21 cellular contexts compared by ENCODE assay signal in the genomic region with DNA sequence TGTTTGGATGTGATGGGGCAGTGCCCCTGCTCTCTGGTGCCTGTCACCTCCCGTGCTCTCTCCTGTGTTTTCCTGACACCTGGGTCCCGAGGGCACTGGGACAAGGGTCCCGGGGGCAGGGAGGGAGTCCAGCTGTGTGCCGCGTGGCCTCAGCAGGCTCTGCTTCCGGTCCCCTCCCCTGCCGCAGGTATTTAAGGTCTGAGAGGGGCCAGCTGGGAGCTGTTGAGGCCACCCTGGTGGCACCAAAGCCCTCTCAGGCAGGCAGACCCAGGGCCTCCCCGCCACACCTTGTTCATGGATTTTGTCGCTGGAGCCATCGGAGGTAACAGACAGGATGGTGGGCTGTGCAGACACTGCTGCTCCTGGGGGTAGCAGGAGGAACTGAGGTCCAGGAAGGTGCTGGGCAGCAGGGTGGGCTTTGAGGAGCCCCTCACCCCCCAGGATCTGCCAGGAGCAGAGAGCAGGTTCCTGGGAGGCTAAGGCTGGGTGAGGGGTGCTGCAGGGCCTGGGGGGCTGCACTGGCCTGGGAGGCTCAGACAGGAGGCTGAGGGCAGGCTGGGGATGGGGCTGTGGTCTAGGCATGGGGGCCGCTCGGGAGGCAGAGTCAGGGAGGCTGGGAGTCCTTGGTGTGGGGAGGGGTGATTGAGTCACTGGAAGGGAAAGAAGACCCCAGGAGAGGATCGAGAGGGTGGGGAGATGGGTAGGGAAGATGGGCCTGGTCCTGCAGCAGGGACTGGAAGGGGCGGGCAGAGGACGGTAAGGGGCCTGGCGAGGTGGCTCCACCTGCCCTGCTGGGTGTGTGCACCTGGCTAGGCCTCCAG. TPM values are rescaled to one million over a fixed set of nuclear protein-coding genes. Genes with fewer than 3 reads are reported as not detected.
DNase-seq lines count a peak whose midpoint lies in the region; ATAC-seq, FAIRE-seq and TF ChIP-seq lines count a peak whose summit lies in the region.
"Had no signal": no experiment of that assay in that cellular context is flagged by ENCODE, and none has a peak within 500 bp of the region (broad histone marks: within the 10 kb centered on the region; RNA-seq: fewer than 3 reads in every experiment).

A gene with protein sequence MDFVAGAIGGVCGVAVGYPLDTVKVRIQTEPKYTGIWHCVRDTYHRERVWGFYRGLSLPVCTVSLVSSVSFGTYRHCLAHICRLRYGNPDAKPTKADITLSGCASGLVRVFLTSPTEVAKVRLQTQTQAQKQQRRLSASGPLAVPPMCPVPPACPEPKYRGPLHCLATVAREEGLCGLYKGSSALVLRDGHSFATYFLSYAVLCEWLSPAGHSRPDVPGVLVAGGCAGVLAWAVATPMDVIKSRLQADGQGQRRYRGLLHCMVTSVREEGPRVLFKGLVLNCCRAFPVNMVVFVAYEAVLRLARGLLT (plus strand): TSS at position 219 of the 821 bp plus-strand sequence. CDS start 76 bp downstream, at position 295.

- no peaks in the 10 kb centered on the region for H3F3A ChIP-seq in GM23338 (replicated peaks; ENCODE audit: low read depth)

- FAIRE-seq in astrocyte (lab: Jason Lieb, UNC): no peak
- FAIRE-seq: A204.1, GM12892 had no signal

- no peaks in the 10 kb centered on the region for H3K9me3 Mint-ChIP-seq in activated CD4-positive, alpha-beta T cell treated with anti-CD3 and anti-CD28 coated beads, Interleukin-2, amount 10 ng/mL, durations not matched to agents 24 days and 14 days
- H3K9me3 Mint-ChIP-seq in astrocyte (ENCODE audit: unreplicated experiment) (no peaks in the 10 kb centered on the region), GM23338 (no peaks in the 10 kb centered on the region)
- H3K9me3 Mint-ChIP-seq in stimulated activated effector memory CD8-positive, alpha-beta T cell treated with anti-CD3 and anti-CD28 coated beads, Interleukin-12 subunit alpha, Interleukin-12 subunit beta, amount 100 ng/mL, for 72 hours: no peaks in the 10 kb centered on the region
- H3K9me3 Mint-ChIP-seq: CD8-positive, alpha-beta memory T cell had no signal

- H3K4me2 ChIP-seq in astrocyte (ENCODE audit: low read length) (no peak within 1 kb of the TSS), GM23338 (no peak within 1 kb of the TSS)
- H3K4me2 ChIP-seq: KMS-11 had no signal

- no peaks in the 10 kb centered on the region for H3K36me3 Mint-ChIP-seq in activated CD4-positive, alpha-beta T cell treated with anti-CD3 and anti-CD28 coated beads, Interleukin-2, amount 10 ng/mL, durations not matched to agents 24 days and 14 days (ENCODE audit: low read depth)
- H3K36me3 Mint-ChIP-seq in astrocyte (ENCODE audit: low read depth, unreplicated experiment) (no peaks in the 10 kb centered on the region), GM23338 (ENCODE audit: low read depth) (no peaks in the 10 kb centered on the region; the same call in 2 of the 3 replicates)
- H3K36me3 Mint-ChIP-seq in stimulated activated effector memory CD8-positive, alpha-beta T cell treated with anti-CD3 and anti-CD28 coated beads, Interleukin-12 subunit alpha, Interleukin-12 subunit beta, amount 100 ng/mL, for 72 hours: no peaks in the 10 kb centered on the region
- H3K36me3 Mint-ChIP-seq: CD8-positive, alpha-beta memory T cell had no signal

- intact Hi-C loops in activated CD4-positive, alpha-beta T cell treated with anti-CD3 and anti-CD28 coated beads, Interleukin-2, amount 10 ng/mL, durations not matched to agents 24 days and 14 days (cut with micrococcal nuclease): no loop called here

- TF ChIP-seq CTCF in astrocyte (IDR thresholded peaks at IDR 0.05; ENCODE audit: insufficient read depth, low read depth, low read length): no peak
- TF ChIP-seq CTCF in liver (IDR thresholded peaks at IDR 0.05; ENCODE audit: low read depth, low read length, missing input control): peak; percentile 3
- no peak for TF ChIP-seq CTCF in GM23338 (conservative IDR thresholded peaks at IDR 0.05; ENCODE audit: low read depth in 2 of 2)

- no peak within 1 kb of the TSS for H2AFZ ChIP-seq in astrocyte (ENCODE audit: low read depth, low read length)
- H2AFZ ChIP-seq in GM23338: no peak within 1 kb of the TSS
- H2AFZ ChIP-seq: GM23248 had no signal

- no peaks in the 10 kb centered on the region for H3K9me3 ChIP-seq in astrocyte (ENCODE audit: insufficient read depth, low read depth, low read length)
- no peaks in the 10 kb centered on the region for H3K9me3 ChIP-seq in liver (ENCODE audit: control insufficient read depth in 4 of 4, low read length in 3 of 4)
- H3K9me3 ChIP-seq: BLaER1 treated with 17β-estradiol and CSF1 and Interleukin-3, amounts not matched to agents 10 nM and 100 nM had no signal

- no peak within 1 kb of the TSS for H3K9ac ChIP-seq in astrocyte (ENCODE audit: low read length)
- H3K9ac ChIP-seq in liver (ENCODE audit: low read depth in 1 of 2, low read length in 2 of 2): peak within 1 kb of the TSS; percentile 91 to 93
- H3K9ac ChIP-seq: GM23248, KMS-11 had no signal

- peak; percentile 18 to 32 for TF ChIP-seq RAD21 in liver (IDR thresholded peaks at IDR 0.05)

- 39% methylated on average over 16 of the region's 16 CpGs for WGBS in liver

- DNase-seq in activated CD4-positive, alpha-beta T cell treated with anti-CD3 and anti-CD28 coated beads, Interleukin-2, amount 10 ng/mL, durations not matched to agents 24 days and 14 days: no peak
- no peak for DNase-seq in activated CD4-positive, alpha-beta T cell treated with anti-CD3 and anti-CD28 coated beads, Interleukin-2, amount 50 U/mL, for 1 hour
- DNase-seq in astrocyte (ENCODE audit: low read depth) (no peak), GM23338 (ENCODE audit: low spot score) (no peak), OCI-M2 (lab: John Stamatoyannopoulos, UW; ENCODE audit: unreplicated experiment) (no peak)
- no peak for DNase-seq in stimulated activated effector memory CD8-positive, alpha-beta T cell treated with anti-CD3 and anti-CD28 coated beads, Interleukin-12 subunit alpha, Interleukin-12 subunit beta, amount 100 ng/mL, for 72 hours (ENCODE audit: low spot score in 2 of 2)
- DNase-seq: CD8-positive, alpha-beta memory T cell; GM23248; NCI-H1436 treated with DMSO at 0.1 percent for 48 hours; NCI-H226; NCI-H526; OCI-M1; RPMI8226; SIG-M5 had no signal

- H3K4me3 Mint-ChIP-seq in activated CD4-positive, alpha-beta T cell treated with anti-CD3 and anti-CD28 coated beads, Interleukin-2, amount 10 ng/mL, durations not matched to agents 24 days and 14 days: no peak within 1 kb of the TSS
- H3K4me3 Mint-ChIP-seq in astrocyte (ENCODE audit: unreplicated experiment) (peak within 1 kb of the TSS; percentile 45), GM23338 (no peak within 1 kb of the TSS)
- no peak within 1 kb of the TSS for H3K4me3 Mint-ChIP-seq in stimulated activated effector memory CD8-positive, alpha-beta T cell treated with anti-CD3 and anti-CD28 coated beads, Interleukin-12 subunit alpha, Interleukin-12 subunit beta, amount 100 ng/mL, for 72 hours
- H3K4me3 Mint-ChIP-seq: CD8-positive, alpha-beta memory T cell had no signal

- H4K20me1 ChIP-seq in astrocyte (ENCODE audit: insufficient read depth, low read length): no peaks in the 10 kb centered on the region
- no peaks in the 10 kb centered on the region for H4K20me1 ChIP-seq in GM23338 (replicated peaks; ENCODE audit: insufficient read depth)

- no peaks in the 10 kb centered on the region for H3K27me3 Mint-ChIP-seq in activated CD4-positive, alpha-beta T cell treated with anti-CD3 and anti-CD28 coated beads, Interleukin-2, amount 10 ng/mL, durations not matched to agents 24 days and 14 days
- H3K27me3 Mint-ChIP-seq in astrocyte (ENCODE audit: low read depth, unreplicated experiment): peaks cover 41% of the 10 kb centered on the region
- peaks cover 12% of the 10 kb centered on the region for H3K27me3 Mint-ChIP-seq in GM23338 (ENCODE audit: insufficient read depth, low read depth, poor library complexity)

- H3K4me1 ChIP-seq in astrocyte (ENCODE audit: insufficient read depth, low read length): no peaks in the 10 kb centered on the region
- H3K4me1 ChIP-seq in liver (ENCODE audit: control insufficient read depth in 4 of 4, insufficient read depth in 4 of 4, low read length in 3 of 4): peaks cover 24 to 58% (median 48%) of the 10 kb centered on the region in 4 donors
- H3K4me1 ChIP-seq in GM23338 (ENCODE audit: insufficient read depth): no peaks in the 10 kb centered on the region

- no peaks in the 10 kb centered on the region for H3K4me1 Mint-ChIP-seq in activated CD4-positive, alpha-beta T cell treated with anti-CD3 and anti-CD28 coated beads, Interleukin-2, amount 10 ng/mL, durations not matched to agents 24 days and 14 days
- H3K4me1 Mint-ChIP-seq in astrocyte (ENCODE audit: low read depth, unreplicated experiment) (no peaks in the 10 kb centered on the region), GM23338 (peaks cover 3% of the 10 kb centered on the region; the same call in 2 of the 3 replicates)
- peaks cover 7% of the 10 kb centered on the region for H3K4me1 Mint-ChIP-seq in stimulated activated effector memory CD8-positive, alpha-beta T cell treated with anti-CD3 and anti-CD28 coated beads, Interleukin-12 subunit alpha, Interleukin-12 subunit beta, amount 100 ng/mL, for 72 hours

- H3K27ac ChIP-seq in astrocyte (ENCODE audit: low read depth, low read length): no peak within 1 kb of the TSS
- H3K27ac ChIP-seq in liver (ENCODE audit: low read depth in 1 of 2, low read length in 2 of 2): peak within 1 kb of the TSS; percentile 71 to 94
- H3K27ac ChIP-seq in GM23338 (ENCODE audit: low read depth): no peak within 1 kb of the TSS
- H3K27ac ChIP-seq: BLaER1 treated with 17β-estradiol and CSF1 and Interleukin-3, amounts not matched to agents 10 nM and 100 nM; GM23248; KMS-11 had no signal

- ATAC-seq in stimulated activated effector memory CD8-positive, alpha-beta T cell treated with anti-CD3 and anti-CD28 coated beads, Interleukin-12 subunit alpha, Interleukin-12 subunit beta, amount 100 ng/mL, for 72 hours: no peak
- ATAC-seq in GM23338: no peak
- ATAC-seq in HG02610 (IDR thresholded peaks at IDR 0.05; ENCODE audit: unreplicated experiment): no peak

- H3K36me3 ChIP-seq in astrocyte (ENCODE audit: insufficient read depth, low read length) (no peaks in the 10 kb centered on the region), liver (ENCODE audit: control insufficient read depth in 4 of 4, insufficient read depth in 3 of 4, low read depth in 1 of 4, low read length in 3 of 4) (peaks cover 1 to 8% (median 7%) of the 10 kb centered on the region in 4 donors), GM23338 (ENCODE audit: insufficient read depth) (no peaks in the 10 kb centered on the region)
- H3K36me3 ChIP-seq: BLaER1 treated with 17β-estradiol and CSF1 and Interleukin-3, amounts not matched to agents 10 nM and 100 nM had no signal

- H3K4me3 ChIP-seq in astrocyte (ENCODE audit: insufficient read depth, low read depth, low read length): no peak within 1 kb of the TSS
- H3K4me3 ChIP-seq in liver (ENCODE audit: low read depth in 1 of 3, low read length in 3 of 3): peak within 1 kb of the TSS; percentile 83 to 88 (median 87)
- H3K4me3 ChIP-seq in GM23338: no peak within 1 kb of the TSS
- H3K4me3 ChIP-seq: BLaER1 treated with 17β-estradiol and CSF1 and Interleukin-3, amounts not matched to agents 10 nM and 100 nM; GM23248 had no signal

- no peaks in the 10 kb centered on the region for H3K27me3 ChIP-seq in astrocyte (ENCODE audit: insufficient read depth, low read length)
- no peaks in the 10 kb centered on the region for H3K27me3 ChIP-seq in liver (ENCODE audit: control insufficient read depth in 4 of 4, insufficient read depth in 4 of 4, low read length in 3 of 4)
- H3K27me3 ChIP-seq in GM23338 (ENCODE audit: insufficient read depth): no peaks in the 10 kb centered on the region
- H3K27me3 ChIP-seq: BLaER1 treated with 17β-estradiol and CSF1 and Interleukin-3, amounts not matched to agents 10 nM and 100 nM had no signal

- no peaks in the 10 kb centered on the region for H3K79me2 ChIP-seq in astrocyte (ENCODE audit: insufficient read depth, low read length)
- no peaks in the 10 kb centered on the region for H3K79me2 ChIP-seq in GM23338 (replicated peaks; ENCODE audit: insufficient read depth)

- H3K27ac Mint-ChIP-seq in activated CD4-positive, alpha-beta T cell treated with anti-CD3 and anti-CD28 coated beads, Interleukin-2, amount 10 ng/mL, durations not matched to agents 24 days and 14 days: peak within 1 kb of the TSS; percentile 34
- H3K27ac Mint-ChIP-seq in astrocyte (ENCODE audit: unreplicated experiment): no peak within 1 kb of the TSS
- peak within 1 kb of the TSS; percentile 81 for H3K27ac Mint-ChIP-seq in stimulated activated effector memory CD8-positive, alpha-beta T cell treated with anti-CD3 and anti-CD28 coated beads, Interleukin-12 subunit alpha, Interleukin-12 subunit beta, amount 100 ng/mL, for 72 hours
- no peak within 1 kb of the TSS for H3K27ac Mint-ChIP-seq in GM23338

- H3K9me2 ChIP-seq in GM23338 (ENCODE audit: insufficient read depth): no peaks in the 10 kb centered on the region

RNA-seq across cellular contexts. Expression of the gene that starts here (rescaled TPM):
- total RNA-seq in activated CD4-positive, alpha-beta T cell treated with anti-CD3 and anti-CD28 coated beads, Interleukin-2, amount 10 ng/mL, durations not matched to agents 24 days and 14 days: not detected in 2 replicates
- total RNA-seq in astrocyte (not detected in 2 replicates), liver (100 to 1,000 TPM in 1 of 2 donors, 10 to 100 TPM in 1; 23.7 to 454 TPM)
- polyA plus RNA-seq in liver (100 to 1,000 TPM; 128 to 469 TPM), GM23338 (2016; fragmentation: Nextera tagmentation; extraction: Ambion mirVana) (not detected in 2 replicates)
- total RNA-seq in GM23338 (2014; rRNA removed; shearing (Covaris generic)): not detected in 2 replicates
- total RNA-seq: CD8-positive, alpha-beta memory T cell; GM23248; M059J had no signal
- polyA plus RNA-seq: CD8-positive, alpha-beta memory T cell; GM23248 had no signal

Comparison
In these comparisons a context has a peak if more than half of its experiments do, and no peak if none do; other contexts are left out.
1. RNA of the gene that starts here (total RNA-seq): 23.7 to 454 TPM in liver; not detected in activated CD4-positive, alpha-beta T cell treated with anti-CD3 and anti-CD28 coated beads, Interleukin-2, amount 10 ng/mL, durations not matched to agents 24 days and 14 days, not detected in astrocyte and not detected in GM23338; every median in the first group is over 10 times any median in the second.
2. RNA of the gene that starts here (polyA plus RNA-seq): 128 to 469 TPM in liver; not detected in GM23338; every median in the first group is over 100 times any median in the second.
3. H3K27ac Mint-ChIP-seq: peak in activated CD4-positive, alpha-beta T cell treated with anti-CD3 and anti-CD28 coated beads, Interleukin-2, amount 10 ng/mL, durations not matched to agents 24 days and 14 days (single experiment) and stimulated activated effector memory CD8-positive, alpha-beta T cell treated with anti-CD3 and anti-CD28 coated beads, Interleukin-12 subunit alpha, Interleukin-12 subunit beta, amount 100 ng/mL, for 72 hours (single experiment); none in astrocyte (single experiment) and GM23338 (single experiment).
4. H3K27ac ChIP-seq: peak in liver (2 of 2); none in astrocyte (single experiment) and GM23338 (single experiment).
5. H3K4me3 ChIP-seq: peak in liver (3 of 3); none in astrocyte (single experiment) and GM23338 (single experiment).